In genomic region chr3:50238549-50239026, GRCh38 we compare ENCODE assay signal across 8 cellular contexts. TPM values are rescaled to one million over a fixed set of nuclear protein-coding genes. Genes with fewer than 3 reads are reported as not detected.
A peak's percentile ranks its signal among the peaks of the same experiment; 100 is the strongest.
DNase-seq lines count a peak whose midpoint lies in the region; ATAC-seq and TF ChIP-seq lines count a peak whose summit lies in the region.

No MANE protein-coding gene starts in this region.

- CTCF ChIA-PET in CD4-positive, alpha-beta memory T cell (lab: Charles Lee; ENCODE audit: partially characterized antibody), result interaction anchor here (1.7 to 10.2 kb wide), 4 partner anchors 8 to 60 kb away, joined by 3 to 127 read pairs (median 34); partner anchors contain the start of genes HYAL3 and NAA80

- no peaks in the 10 kb centered on the region for H3K9me3 Mint-ChIP-seq in CD4-positive, alpha-beta memory T cell

- H3K36me3 Mint-ChIP-seq in CD4-positive, alpha-beta memory T cell, result peaks cover 0 to 42% of the 10 kb centered on the region in 2 donors

- H3K4me1 ChIP-seq in CD4-positive, alpha-beta memory T cell (ENCODE audit: insufficient read depth, low read length), result peaks cover 67% of the 10 kb centered on the region
- H3K4me1 ChIP-seq in MM.1S (ENCODE audit: low read length), result 0 out of 2 replicates have a peak, but pooled peaks cover 6% of the 10 kb centered on the region
- peaks cover 18 to 68% (median 50%) of the 10 kb centered on the region in 4 donors for H3K4me1 ChIP-seq in liver (ENCODE audit: control insufficient read depth in 4 of 4, insufficient read depth in 4 of 4, low read length in 3 of 4)

- H3K4me2 ChIP-seq in MM.1S (ENCODE audit: low read depth, low read length), result peak overlapping the region; percentile 97

- peak overlapping the region; percentile 75 to 94 for H3K4me3 ChIP-seq in CD4-positive, alpha-beta memory T cell (ENCODE audit: low read length in 2 of 2)
- H3K4me3 ChIP-seq in MM.1S (ENCODE audit: low read length) (peak overlapping the region; percentile 94), liver (ENCODE audit: low read depth in 1 of 3, low read length in 3 of 3) (peak overlapping the region in 2 of 3 donors; percentile 80 to 83)

- peak overlapping the region; percentile 96 to 99 (median 98) for H3K4me3 Mint-ChIP-seq in CD4-positive, alpha-beta memory T cell

- H3K9ac ChIP-seq in MM.1S (ENCODE audit: low read length), result peak overlapping the region; percentile 85; the same call in 1 of the 2 replicates
- H3K9ac ChIP-seq in liver (ENCODE audit: low read depth in 1 of 2, low read length in 2 of 2), result peak overlapping the region; percentile 4 to 59

- 8% methylated on average over 7 of the region's 7 CpGs for WGBS in liver

- no peaks in the 10 kb centered on the region for H3K9me2 ChIP-seq in MM.1S (replicated peaks; ENCODE audit: insufficient read depth, low read length)

- H4K20me1 ChIP-seq in MM.1S (ENCODE audit: insufficient read depth, low read length), result no peaks in the 10 kb centered on the region

- no peak overlapping the region for H2AFZ ChIP-seq in MM.1S (ENCODE audit: low read length)

- TF ChIP-seq CTCF in MM.1S (IDR thresholded peaks at IDR 0.05; ENCODE audit: low read length) (no peak), liver (IDR thresholded peaks at IDR 0.05; ENCODE audit: low read depth, low read length, missing input control) (peak; percentile 9)

- peaks cover 74% of the 10 kb centered on the region for H3K79me2 ChIP-seq in MM.1S (ENCODE audit: low read length)

- H3K36me3 ChIP-seq in CD4-positive, alpha-beta memory T cell (ENCODE audit: insufficient read depth, low read length), result peaks cover 12% of the 10 kb centered on the region
- no peaks in the 10 kb centered on the region for H3K36me3 ChIP-seq in MM.1S (replicated peaks; ENCODE audit: insufficient read depth, low read length)
- no peaks in the 10 kb centered on the region for H3K36me3 ChIP-seq in liver (ENCODE audit: control insufficient read depth in 4 of 4, insufficient read depth in 3 of 4, low read depth in 1 of 4, low read length in 3 of 4)

- ATAC-seq in GM18861 (IDR thresholded peaks at IDR 0.05; ENCODE audit: unreplicated experiment), result no peak

- intact Hi-C loops in CD4-positive, alpha-beta memory T cell (cut with micrococcal nuclease), result loop anchor here (1.0 to 5.0 kb wide), 5 partner anchors 8 to 1734 kb away; partner anchors contain the start of genes ABHD14B, HYAL3 and NAA80

- H3K27me3 Mint-ChIP-seq in CD4-positive, alpha-beta memory T cell, result no peaks in the 10 kb centered on the region

- TF ChIP-seq RAD21 in liver (IDR thresholded peaks at IDR 0.05), result peak; percentile 28 to 29

- DNase-seq in CD4-positive, alpha-beta memory T cell, result no peak
- DNase-seq in MM.1S (no peak), caudate nucleus (lab: John Stamatoyannopoulos, UW) (peak in 39 of 61 donors; percentile 9 to 73 (median 39)), superior temporal gyrus (ENCODE audit: extremely low spot score) (peak; percentile 47), NCI-H524 (lab: John Stamatoyannopoulos, UW) (no peak), SHP77 treated with DMSO at 0.1 percent for 48 hours (lab: John Stamatoyannopoulos, UW) (no peak)

- H3K9me3 ChIP-seq in CD4-positive, alpha-beta memory T cell (ENCODE audit: control insufficient read depth in 1 of 2, low read length in 2 of 2), result no peaks in the 10 kb centered on the region
- H3K9me3 ChIP-seq in MM.1S (replicated peaks; ENCODE audit: insufficient read depth, low read length) (no peaks in the 10 kb centered on the region), liver (ENCODE audit: control insufficient read depth in 4 of 4, low read length in 3 of 4) (no peaks in the 10 kb centered on the region)

- H3K4me1 Mint-ChIP-seq in CD4-positive, alpha-beta memory T cell, result peaks cover 32 to 77% (median 55%) of the 10 kb centered on the region in 4 donors

- H3K27ac Mint-ChIP-seq in CD4-positive, alpha-beta memory T cell, result peak overlapping the region; percentile 91 to 97 (median 94)

- H3F3A ChIP-seq in MM.1S (ENCODE audit: insufficient read depth, low read length), result peaks cover 10% of the 10 kb centered on the region

- peak overlapping the region; percentile 76 for H3K27ac ChIP-seq in CD4-positive, alpha-beta memory T cell (ENCODE audit: low read depth, low read length)
- H3K27ac ChIP-seq in MM.1S (ENCODE audit: low read length) (peak overlapping the region; percentile 53; the same call in 1 of the 2 replicates), caudate nucleus (ENCODE audit: low read depth, low read length) (peak overlapping the region; percentile 88), liver (ENCODE audit: low read depth in 1 of 2, low read length in 2 of 2) (peak overlapping the region; percentile 89 to 91)

- H3K27me3 ChIP-seq in CD4-positive, alpha-beta memory T cell (ENCODE audit: insufficient read depth, low read length), result no peaks in the 10 kb centered on the region
- no peaks in the 10 kb centered on the region for H3K27me3 ChIP-seq in MM.1S (replicated peaks; ENCODE audit: insufficient read depth, low read length)
- no peaks in the 10 kb centered on the region for H3K27me3 ChIP-seq in liver (ENCODE audit: control insufficient read depth in 4 of 4, insufficient read depth in 4 of 4, low read length in 3 of 4)

- POLR2A ChIA-PET in CD4-positive, alpha-beta memory T cell (lab: Charles Lee; ENCODE audit: partially characterized antibody), result interaction anchor here (1.0 to 11.2 kb wide), 6 partner anchors 8 to 329 kb away, joined by 3 to 150 read pairs (median 16); partner anchors contain the start of gene C3orf18

TF ChIP-seq in liver, 16 proteins besides CTCF, POLR2A, EP300 and RAD21 (continues in another document):
- TF ChIP-seq MAX (IDR thresholded peaks at IDR 0.05), result peak; percentile 84
- TF ChIP-seq HNF4G (IDR thresholded peaks at IDR 0.05), result peak; percentile 47
- peak; percentile 88 for TF ChIP-seq SP1 (IDR thresholded peaks at IDR 0.05)
- peak; percentile 42 for TF ChIP-seq FOXA2 (IDR thresholded peaks at IDR 0.05)
- peak; percentile 89 for TF ChIP-seq YY1 (IDR thresholded peaks at IDR 0.05)
- TF ChIP-seq JUND (IDR thresholded peaks at IDR 0.05), result peak in 1 of 2 donors; percentile 51
- TF ChIP-seq FOXA1 (IDR thresholded peaks at IDR 0.05), result peak; percentile 71
- peak; percentile 54 for TF ChIP-seq ZBTB33 (IDR thresholded peaks at IDR 0.05)
- peak in 1 of 2 donors; percentile 69 for TF ChIP-seq EGR1 (IDR thresholded peaks at IDR 0.05; ENCODE audit: low read depth in 2 of 2)
- TF ChIP-seq RXRA (IDR thresholded peaks at IDR 0.05), result peak; percentile 54 to 84

RNA-seq across cellular contexts. Expression of gene GNAI2, which starts 2.6 kb away (rescaled TPM):
- total RNA-seq in CD4-positive, alpha-beta memory T cell, result 100 to 1,000 TPM; 292 to 300 TPM
- polyA plus RNA-seq in CD4-positive, alpha-beta memory T cell, result 100 to 1,000 TPM; 532 to 615 TPM
- total RNA-seq in liver, result 10 to 100 TPM; 58.3 to 65.0 TPM
- 10 to 100 TPM; 59.5 to 86.3 TPM for polyA plus RNA-seq in liver

RNA-seq across cellular contexts. Expression of gene SEMA3B, which starts 30.4 kb away (rescaled TPM):
- total RNA-seq in CD4-positive, alpha-beta memory T cell, result under 1 TPM; 0.50 to 0.87 TPM
- not detected for polyA plus RNA-seq in CD4-positive, alpha-beta memory T cell
- total RNA-seq in liver, result 1 to 10 TPM in 1 of 2 donors, under 1 TPM in 1; 0.56 to 1.5 TPM
- 1 to 10 TPM in 1 of 2 donors, under 1 TPM in 1; 0.40 to 1.3 TPM for polyA plus RNA-seq in liver

RNA-seq across cellular contexts. Expression of gene SLC38A3, which starts 33.5 kb away (rescaled TPM):
- total RNA-seq in CD4-positive, alpha-beta memory T cell, result not detected
- not detected for polyA plus RNA-seq in CD4-positive, alpha-beta memory T cell
- 100 to 1,000 TPM in 1 of 2 donors, 10 to 100 TPM in 1; 98.1 to 166 TPM for total RNA-seq in liver
- polyA plus RNA-seq in liver, result 100 to 1,000 TPM; 114 to 180 TPM

RNA-seq across cellular contexts. Expression of gene LSMEM2, which starts 40.3 kb away (rescaled TPM):
- total RNA-seq in CD4-positive, alpha-beta memory T cell, result not detected
- polyA plus RNA-seq in CD4-positive, alpha-beta memory T cell, result under 1 TPM in 1 of 2 donors, not detected in 1; 0.20 TPM
- total RNA-seq in liver, result under 1 TPM in 1 of 2 donors, not detected in 1; 0.08 TPM
- under 1 TPM in 1 of 2 donors, not detected in 1; 0.03 TPM for polyA plus RNA-seq in liver

RNA-seq across cellular contexts. Expression of gene GNAT1, which starts 47.2 kb away (rescaled TPM):
- not detected for total RNA-seq in CD4-positive, alpha-beta memory T cell
- polyA plus RNA-seq in CD4-positive, alpha-beta memory T cell, result not detected
- total RNA-seq in liver, result under 1 TPM in 1 of 2 donors, not detected in 1; 0.08 TPM
- polyA plus RNA-seq in liver, result not detected

Comparison
In these comparisons a context has a peak if more than half of its experiments do, and no peak if none do; other contexts are left out.
1. DNase-seq: peak in caudate nucleus (39 of 61) and superior temporal gyrus (single experiment); none in CD4-positive, alpha-beta memory T cell (0 of 5), MM.1S (single experiment), NCI-H524 (0 of 2) and SHP77 treated with DMSO at 0.1 percent for 48 hours (single experiment).
2. RNA of gene GNAI2, which starts 2.6 kb away (total RNA-seq): 292 to 300 TPM in CD4-positive, alpha-beta memory T cell; 58.3 to 65.0 TPM in liver; every median in the first group is over 4 times any median in the second.
3. RNA of gene SLC38A3, which starts 33.5 kb away (total RNA-seq): 98.1 to 166 TPM in liver; not detected in CD4-positive, alpha-beta memory T cell; every median in the first group is over 10 times any median in the second.
4. Peak in every context shown above with its lines, with median percentiles within 50 percentile points of each other: H3K27ac ChIP-seq and H3K4me3 ChIP-seq.